ENCODE assay signal across 1 cellular context in the genomic region with DNA sequence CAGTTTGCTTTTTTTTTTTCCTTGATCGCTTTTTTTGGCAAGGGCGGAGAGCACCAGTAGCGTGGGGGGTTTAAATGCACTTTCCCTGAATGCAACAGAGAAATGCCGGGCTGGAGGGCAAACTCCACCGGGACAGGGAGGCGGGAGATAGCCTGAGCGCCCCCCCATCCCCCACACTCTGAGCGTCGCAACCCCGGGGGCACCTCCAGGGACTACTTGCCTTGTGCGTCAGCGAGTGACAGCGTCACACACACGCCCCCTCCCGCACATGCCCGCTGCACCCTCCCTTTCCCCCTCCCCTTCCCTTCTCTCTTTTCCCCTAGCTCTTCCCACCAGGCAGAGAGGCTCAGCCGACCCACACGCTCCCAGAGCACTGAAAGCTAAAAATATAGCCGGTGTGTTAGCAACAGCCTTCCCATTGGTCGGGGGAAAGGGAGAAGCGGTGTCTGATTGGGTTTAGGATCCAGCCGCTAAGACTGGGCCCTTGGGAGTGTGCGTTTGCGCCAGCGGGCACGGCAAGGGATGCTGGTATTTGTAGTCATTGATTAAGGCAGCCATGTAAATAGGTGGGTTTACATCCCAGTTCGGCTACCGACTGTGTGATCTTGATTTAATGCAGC.
TF ChIP-seq lines count a peak whose summit lies in the region.

No MANE protein-coding gene starts in this region.

TF ChIP-seq in IMR-90, 13 proteins besides CTCF, POLR2A, EP300 and RAD21 (continued from another document):
- TF ChIP-seq BHLHE40 (IDR thresholded peaks at IDR 0.05; ENCODE audit: low read depth, low read length) (peak; percentile 91), MXI1 (IDR thresholded peaks at IDR 0.05; ENCODE audit: borderline replicate concordance, low read depth, low read length) (peak; percentile 69), MAZ (IDR thresholded peaks at IDR 0.05; ENCODE audit: borderline replicate concordance, low read depth, low read length) (peak; percentile 99), RFX5 (IDR thresholded peaks at IDR 0.05; ENCODE audit: low read depth, low read length) (peak; percentile 95), RCOR1 (IDR thresholded peaks at IDR 0.05; ENCODE audit: insufficient replicate concordance, low read length) (no peak), CHD1 (IDR thresholded peaks at IDR 0.05; ENCODE audit: low read depth, low read length) (no peak), MAFK (IDR thresholded peaks at IDR 0.05; ENCODE audit: low read depth, low read length) (no peak), NFE2L2 (IDR thresholded peaks at IDR 0.05; ENCODE audit: low read depth, low read length) (no peak), FOS (IDR thresholded peaks at IDR 0.05; ENCODE audit: low read depth, low read length) (peak; percentile 24; the same call in 1 of the 2 replicates)
- TF ChIP-seq, protein P1, sequence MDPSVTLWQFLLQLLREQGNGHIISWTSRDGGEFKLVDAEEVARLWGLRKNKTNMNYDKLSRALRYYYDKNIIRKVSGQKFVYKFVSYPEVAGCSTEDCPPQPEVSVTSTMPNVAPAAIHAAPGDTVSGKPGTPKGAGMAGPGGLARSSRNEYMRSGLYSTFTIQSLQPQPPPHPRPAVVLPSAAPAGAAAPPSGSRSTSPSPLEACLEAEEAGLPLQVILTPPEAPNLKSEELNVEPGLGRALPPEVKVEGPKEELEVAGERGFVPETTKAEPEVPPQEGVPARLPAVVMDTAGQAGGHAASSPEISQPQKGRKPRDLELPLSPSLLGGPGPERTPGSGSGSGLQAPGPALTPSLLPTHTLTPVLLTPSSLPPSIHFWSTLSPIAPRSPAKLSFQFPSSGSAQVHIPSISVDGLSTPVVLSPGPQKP (IDR thresholded peaks at IDR 0.05; ENCODE audit: borderline replicate concordance, low read depth, low read length): no peak
